ENCODE assay signal across 9 cellular contexts in the genomic region with DNA sequence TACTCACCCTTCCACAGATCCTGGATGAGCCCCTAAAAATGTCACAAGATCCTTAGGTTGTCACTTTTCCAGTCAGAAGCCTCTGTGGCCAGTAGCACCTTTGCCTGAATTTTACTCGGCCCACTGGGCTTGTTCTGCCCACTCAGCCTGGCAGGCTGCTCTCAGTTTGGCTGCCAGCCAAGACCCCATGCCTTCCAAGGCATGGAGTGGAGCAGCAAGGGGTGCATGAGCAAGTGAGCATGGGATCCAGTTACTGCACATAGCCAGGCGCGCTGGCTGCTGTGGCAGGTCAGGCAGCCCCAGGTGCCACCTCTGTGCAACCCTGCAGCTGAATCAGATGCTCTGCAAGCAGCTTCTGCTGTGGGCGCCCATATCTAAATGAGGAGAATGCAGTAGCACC.
"Had no signal": no experiment of that assay in that cellular context is flagged by ENCODE, and none has a peak within 500 bp of the region (broad histone marks: within the 10 kb centered on the region; RNA-seq: fewer than 3 reads in every experiment).

No MANE protein-coding gene starts in this region.

- H2AFZ ChIP-seq: GM23338 had no signal

- H3K4me1 Mint-ChIP-seq: GM23338, H9 had no signal

- H3K9ac ChIP-seq: KMS-11 had no signal

- H3K27ac ChIP-seq: KMS-11 had no signal

- H3K27ac Mint-ChIP-seq: GM23338, H9 had no signal

- H3K4me2 ChIP-seq: GM23338, KMS-11 had no signal

- FAIRE-seq: H1, H54, HTR-8/SVneo had no signal

- ATAC-seq: GM23338 had no signal

- H3K4me3 ChIP-seq: GM23338 had no signal

- DNase-seq: H9, HCEC 1CT, IMR-90, Karpas-422 had no signal

- H3K4me3 Mint-ChIP-seq: GM23338, H9 had no signal
